Comparison of ENCODE assay signal across 1 cellular context in the genomic region with DNA sequence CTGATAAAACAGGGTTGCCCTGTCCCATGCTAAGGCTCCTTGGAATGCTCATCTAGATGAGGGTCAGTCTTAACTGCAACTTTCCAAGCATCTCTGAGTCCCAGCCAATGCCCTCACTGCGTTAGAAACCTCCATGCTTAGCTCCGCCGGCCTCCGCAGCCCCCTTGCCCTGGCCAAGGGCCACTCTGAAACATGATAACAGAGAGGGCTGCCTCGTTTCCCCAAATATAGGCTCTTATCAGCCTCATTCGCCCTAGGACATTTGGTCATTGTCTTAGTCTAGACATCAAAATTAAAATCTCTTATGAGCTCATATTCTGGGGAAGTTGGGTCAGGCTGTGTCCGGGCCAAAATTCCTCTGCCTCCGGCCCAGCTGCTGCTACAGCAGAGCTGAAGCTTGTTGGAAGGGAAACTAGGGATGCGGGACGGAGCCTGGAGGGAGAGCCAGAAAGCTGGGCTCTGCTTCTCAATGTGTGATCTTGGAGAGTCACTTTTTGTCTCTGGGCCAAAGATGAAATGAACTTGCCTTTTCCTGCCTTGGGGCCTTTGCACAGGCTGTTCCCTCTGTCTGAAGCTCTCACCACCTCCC.
TF ChIP-seq lines count a peak whose summit lies in the region.

No MANE protein-coding gene starts in this region.

TF ChIP-seq in GM23338, 12 proteins besides CTCF, POLR2A, EP300 and RAD21 (continued from another document):
- TF ChIP-seq, protein P1, sequence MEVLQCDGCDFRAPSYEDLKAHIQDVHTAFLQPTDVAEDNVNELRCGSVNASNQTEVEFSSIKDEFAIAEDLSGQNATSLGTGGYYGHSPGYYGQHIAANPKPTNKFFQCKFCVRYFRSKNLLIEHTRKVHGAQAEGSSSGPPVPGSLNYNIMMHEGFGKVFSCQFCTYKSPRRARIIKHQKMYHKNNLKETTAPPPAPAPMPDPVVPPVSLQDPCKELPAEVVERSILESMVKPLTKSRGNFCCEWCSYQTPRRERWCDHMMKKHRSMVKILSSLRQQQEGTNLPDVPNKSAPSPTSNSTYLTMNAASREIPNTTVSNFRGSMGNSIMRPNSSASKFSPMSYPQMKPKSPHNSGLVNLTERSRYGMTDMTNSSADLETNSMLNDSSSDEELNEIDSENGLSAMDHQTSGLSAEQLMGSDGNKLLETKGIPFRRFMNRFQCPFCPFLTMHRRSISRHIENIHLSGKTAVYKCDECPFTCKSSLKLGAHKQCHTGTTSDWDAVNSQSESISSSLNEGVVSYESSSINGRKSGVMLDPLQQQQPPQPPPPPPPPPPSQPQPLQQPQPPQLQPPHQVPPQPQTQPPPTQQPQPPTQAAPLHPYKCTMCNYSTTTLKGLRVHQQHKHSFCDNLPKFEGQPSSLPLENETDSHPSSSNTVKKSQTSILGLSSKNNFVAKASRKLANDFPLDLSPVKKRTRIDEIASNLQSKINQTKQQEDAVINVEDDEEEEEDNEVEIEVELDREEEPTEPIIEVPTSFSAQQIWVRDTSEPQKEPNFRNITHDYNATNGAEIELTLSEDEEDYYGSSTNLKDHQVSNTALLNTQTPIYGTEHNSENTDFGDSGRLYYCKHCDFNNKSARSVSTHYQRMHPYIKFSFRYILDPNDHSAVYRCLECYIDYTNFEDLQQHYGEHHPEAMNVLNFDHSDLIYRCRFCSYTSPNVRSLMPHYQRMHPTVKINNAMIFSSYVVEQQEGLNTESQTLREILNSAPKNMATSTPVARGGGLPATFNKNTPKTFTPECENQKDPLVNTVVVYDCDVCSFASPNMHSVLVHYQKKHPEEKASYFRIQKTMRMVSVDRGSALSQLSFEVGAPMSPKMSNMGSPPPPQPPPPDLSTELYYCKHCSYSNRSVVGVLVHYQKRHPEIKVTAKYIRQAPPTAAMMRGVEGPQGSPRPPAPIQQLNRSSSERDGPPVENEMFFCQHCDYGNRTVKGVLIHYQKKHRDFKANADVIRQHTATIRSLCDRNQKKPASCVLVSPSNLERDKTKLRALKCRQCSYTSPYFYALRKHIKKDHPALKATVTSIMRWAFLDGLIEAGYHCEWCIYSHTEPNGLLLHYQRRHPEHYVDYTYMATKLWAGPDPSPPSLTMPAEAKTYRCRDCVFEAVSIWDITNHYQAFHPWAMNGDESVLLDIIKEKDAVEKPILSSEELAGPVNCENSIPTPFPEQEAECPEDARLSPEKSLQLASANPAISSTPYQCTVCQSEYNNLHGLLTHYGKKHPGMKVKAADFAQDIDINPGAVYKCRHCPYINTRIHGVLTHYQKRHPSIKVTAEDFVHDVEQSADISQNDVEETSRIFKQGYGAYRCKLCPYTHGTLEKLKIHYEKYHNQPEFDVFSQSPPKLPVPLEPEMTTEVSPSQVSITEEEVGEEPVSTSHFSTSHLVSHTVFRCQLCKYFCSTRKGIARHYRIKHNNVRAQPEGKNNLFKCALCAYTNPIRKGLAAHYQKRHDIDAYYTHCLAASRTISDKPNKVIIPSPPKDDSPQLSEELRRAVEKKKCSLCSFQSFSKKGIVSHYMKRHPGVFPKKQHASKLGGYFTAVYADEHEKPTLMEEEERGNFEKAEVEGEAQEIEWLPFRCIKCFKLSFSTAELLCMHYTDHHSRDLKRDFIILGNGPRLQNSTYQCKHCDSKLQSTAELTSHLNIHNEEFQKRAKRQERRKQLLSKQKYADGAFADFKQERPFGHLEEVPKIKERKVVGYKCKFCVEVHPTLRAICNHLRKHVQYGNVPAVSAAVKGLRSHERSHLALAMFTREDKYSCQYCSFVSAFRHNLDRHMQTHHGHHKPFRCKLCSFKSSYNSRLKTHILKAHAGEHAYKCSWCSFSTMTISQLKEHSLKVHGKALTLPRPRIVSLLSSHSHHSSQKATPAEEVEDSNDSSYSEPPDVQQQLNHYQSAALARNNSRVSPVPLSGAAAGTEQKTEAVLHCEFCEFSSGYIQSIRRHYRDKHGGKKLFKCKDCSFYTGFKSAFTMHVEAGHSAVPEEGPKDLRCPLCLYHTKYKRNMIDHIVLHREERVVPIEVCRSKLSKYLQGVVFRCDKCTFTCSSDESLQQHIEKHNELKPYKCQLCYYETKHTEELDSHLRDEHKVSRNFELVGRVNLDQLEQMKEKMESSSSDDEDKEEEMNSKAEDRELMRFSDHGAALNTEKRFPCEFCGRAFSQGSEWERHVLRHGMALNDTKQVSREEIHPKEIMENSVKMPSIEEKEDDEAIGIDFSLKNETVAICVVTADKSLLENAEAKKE (CRISPR knock-in tag; IDR thresholded peaks at IDR 0.05), result no peak
- TF ChIP-seq NANOG (IDR thresholded peaks at IDR 0.05; ENCODE audit: borderline replicate concordance) (no peak), ZNF114 (CRISPR knock-in tag; IDR thresholded peaks at IDR 0.05) (no peak), STAT1 (IDR thresholded peaks at IDR 0.05; ENCODE audit: unreplicated experiment) (no peak), ZNF331 (CRISPR knock-in tag; IDR thresholded peaks at IDR 0.05; ENCODE audit: low read depth) (no peak), EZH2phosphoT487 (IDR thresholded peaks at IDR 0.05; ENCODE audit: unreplicated experiment) (no peak), JUNB (IDR thresholded peaks at IDR 0.05; ENCODE audit: unreplicated experiment) (no peak), CREB1 (CRISPR knock-in tag; IDR thresholded peaks at IDR 0.05; ENCODE audit: low read depth) (no peak), POLR2AphosphoS5 (IDR thresholded peaks at IDR 0.05; ENCODE audit: low read depth) (no peak)
- TF ChIP-seq, protein P2, sequence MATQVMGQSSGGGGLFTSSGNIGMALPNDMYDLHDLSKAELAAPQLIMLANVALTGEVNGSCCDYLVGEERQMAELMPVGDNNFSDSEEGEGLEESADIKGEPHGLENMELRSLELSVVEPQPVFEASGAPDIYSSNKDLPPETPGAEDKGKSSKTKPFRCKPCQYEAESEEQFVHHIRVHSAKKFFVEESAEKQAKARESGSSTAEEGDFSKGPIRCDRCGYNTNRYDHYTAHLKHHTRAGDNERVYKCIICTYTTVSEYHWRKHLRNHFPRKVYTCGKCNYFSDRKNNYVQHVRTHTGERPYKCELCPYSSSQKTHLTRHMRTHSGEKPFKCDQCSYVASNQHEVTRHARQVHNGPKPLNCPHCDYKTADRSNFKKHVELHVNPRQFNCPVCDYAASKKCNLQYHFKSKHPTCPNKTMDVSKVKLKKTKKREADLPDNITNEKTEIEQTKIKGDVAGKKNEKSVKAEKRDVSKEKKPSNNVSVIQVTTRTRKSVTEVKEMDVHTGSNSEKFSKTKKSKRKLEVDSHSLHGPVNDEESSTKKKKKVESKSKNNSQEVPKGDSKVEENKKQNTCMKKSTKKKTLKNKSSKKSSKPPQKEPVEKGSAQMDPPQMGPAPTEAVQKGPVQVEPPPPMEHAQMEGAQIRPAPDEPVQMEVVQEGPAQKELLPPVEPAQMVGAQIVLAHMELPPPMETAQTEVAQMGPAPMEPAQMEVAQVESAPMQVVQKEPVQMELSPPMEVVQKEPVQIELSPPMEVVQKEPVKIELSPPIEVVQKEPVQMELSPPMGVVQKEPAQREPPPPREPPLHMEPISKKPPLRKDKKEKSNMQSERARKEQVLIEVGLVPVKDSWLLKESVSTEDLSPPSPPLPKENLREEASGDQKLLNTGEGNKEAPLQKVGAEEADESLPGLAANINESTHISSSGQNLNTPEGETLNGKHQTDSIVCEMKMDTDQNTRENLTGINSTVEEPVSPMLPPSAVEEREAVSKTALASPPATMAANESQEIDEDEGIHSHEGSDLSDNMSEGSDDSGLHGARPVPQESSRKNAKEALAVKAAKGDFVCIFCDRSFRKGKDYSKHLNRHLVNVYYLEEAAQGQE (IDR thresholded peaks at IDR 0.05; ENCODE audit: unreplicated experiment), result no peak
- TF ChIP-seq, protein P3, sequence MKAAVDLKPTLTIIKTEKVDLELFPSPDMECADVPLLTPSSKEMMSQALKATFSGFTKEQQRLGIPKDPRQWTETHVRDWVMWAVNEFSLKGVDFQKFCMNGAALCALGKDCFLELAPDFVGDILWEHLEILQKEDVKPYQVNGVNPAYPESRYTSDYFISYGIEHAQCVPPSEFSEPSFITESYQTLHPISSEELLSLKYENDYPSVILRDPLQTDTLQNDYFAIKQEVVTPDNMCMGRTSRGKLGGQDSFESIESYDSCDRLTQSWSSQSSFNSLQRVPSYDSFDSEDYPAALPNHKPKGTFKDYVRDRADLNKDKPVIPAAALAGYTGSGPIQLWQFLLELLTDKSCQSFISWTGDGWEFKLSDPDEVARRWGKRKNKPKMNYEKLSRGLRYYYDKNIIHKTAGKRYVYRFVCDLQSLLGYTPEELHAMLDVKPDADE (IDR thresholded peaks at IDR 0.05), result no peak
